1 cellular context compared by ENCODE assay signal in genomic region chr7:130884437-130885417, GRCh38.
TF ChIP-seq lines count a peak whose summit lies in the region.

No MANE protein-coding gene starts in this region.

TF ChIP-seq in HepG2, 621 proteins besides CTCF, POLR2A, EP300 and RAD21 (continued from another document and continues in another):
- TF ChIP-seq HNF1A (IDR thresholded peaks at IDR 0.05; ENCODE audit: low read depth) = peak; percentile 68
- peak; percentile 80; the same call in 1 of the 2 replicates for TF ChIP-seq HNF1A (CRISPR knock-in tag; IDR thresholded peaks at IDR 0.05; ENCODE audit: borderline replicate concordance)
- no peak for TF ChIP-seq SIN3A (IDR thresholded peaks at IDR 0.05; ENCODE audit: borderline replicate concordance, low read depth, low read length)
- no peak for TF ChIP-seq ZFP62 (CRISPR knock-in tag; IDR thresholded peaks at IDR 0.05)
- TF ChIP-seq ZSCAN12 (CRISPR knock-in tag; IDR thresholded peaks at IDR 0.05) = no peak
- TF ChIP-seq ZNF232 (CRISPR knock-in tag; IDR thresholded peaks at IDR 0.05; ENCODE audit: borderline replicate concordance) = no peak
- no peak for TF ChIP-seq PHF20 (CRISPR knock-in tag; IDR thresholded peaks at IDR 0.05)
- TF ChIP-seq SAP130 (CRISPR knock-in tag; IDR thresholded peaks at IDR 0.05; ENCODE audit: low read depth) = peak; percentile 40; the same call in 1 of the 2 replicates
- TF ChIP-seq NFE2 (CRISPR knock-in tag; IDR thresholded peaks at IDR 0.05) = peak; percentile 83
- no peak for TF ChIP-seq E2F1 (CRISPR knock-in tag; IDR thresholded peaks at IDR 0.05)
- no peak for TF ChIP-seq BATF2 (CRISPR knock-in tag; IDR thresholded peaks at IDR 0.05)
- no peak for TF ChIP-seq NR0B2 (CRISPR knock-in tag; IDR thresholded peaks at IDR 0.05)
- no peak for TF ChIP-seq ZBTB40 (IDR thresholded peaks at IDR 0.05)
- TF ChIP-seq ZBTB40 (CRISPR knock-in tag; IDR thresholded peaks at IDR 0.05) = no peak
- TF ChIP-seq ZFX (CRISPR knock-in tag; IDR thresholded peaks at IDR 0.05; ENCODE audit: low read depth) = no peak
- no peak for TF ChIP-seq MZF1 (CRISPR knock-in tag; IDR thresholded peaks at IDR 0.05; ENCODE audit: borderline replicate concordance)
- TF ChIP-seq TFAP4 (IDR thresholded peaks at IDR 0.05; ENCODE audit: borderline replicate concordance, low read depth) = peak; percentile 69; the same call in 1 of the 2 replicates
- TF ChIP-seq PREB (CRISPR knock-in tag; IDR thresholded peaks at IDR 0.05) = no peak
- peak; percentile 42; the same call in 1 of the 2 replicates for TF ChIP-seq ZBTB38 (CRISPR knock-in tag; IDR thresholded peaks at IDR 0.05)
- TF ChIP-seq ARID5B (CRISPR knock-in tag; IDR thresholded peaks at IDR 0.05) = peak; percentile 9; the same call in 1 of the 2 replicates
- no peak for TF ChIP-seq GABPA (IDR thresholded peaks at IDR 0.05; ENCODE audit: low read depth, low read length)
- no peak for TF ChIP-seq GABPA (CRISPR knock-in tag; IDR thresholded peaks at IDR 0.05; ENCODE audit: low read depth)
- TF ChIP-seq PAXIP1 (CRISPR knock-in tag; conservative IDR thresholded peaks at IDR 0.05) = peak; percentile 47; the same call in 1 of the 2 replicates
- TF ChIP-seq ZNF501 (CRISPR knock-in tag; IDR thresholded peaks at IDR 0.05) = no peak
